In genomic region chr22:46007848-46008261, GRCh38 we compare ENCODE assay signal across 9 cellular contexts. TPM values are rescaled to one million over a fixed set of nuclear protein-coding genes. Genes with fewer than 3 reads are reported as not detected.
DNase-seq lines count a peak whose midpoint lies in the region; ATAC-seq, FAIRE-seq and TF ChIP-seq lines count a peak whose summit lies in the region.
"Had no signal": no experiment of that assay in that cellular context is flagged by ENCODE, and none has a peak within 500 bp of the region (broad histone marks: within the 10 kb centered on the region; RNA-seq: fewer than 3 reads in every experiment).

No MANE protein-coding gene starts in this region.

- intact Hi-C loops in psoas muscle (cut with DNase I) = loop anchor here (2.0 to 5.0 kb wide), 2 partner anchors 64 to 107 kb away; no protein-coding TSS in a partner anchor

- peak; percentile 64 for FAIRE-seq in RCC 7860 (lab: Jason Lieb, UNC)

- peaks cover 8% of the 10 kb centered on the region for H3K9me3 Mint-ChIP-seq in activated naive CD4-positive, alpha-beta T cell treated with anti-CD3 and anti-CD28 coated beads, Interleukin-2, amount 10 ng/mL, durations not matched to agents 7 days and 5 days

- POLR2A ChIA-PET in HEK293T (lab: Yijun Ruan, JAX) = interaction anchor here (2.6 to 3.6 kb wide), 2 partner anchors 28 to 109 kb away, joined by 18 to 38 read pairs; no protein-coding TSS in a partner anchor

- peaks cover 7% of the 10 kb centered on the region for H3K9me3 ChIP-seq in psoas muscle

- peak overlapping the region; percentile 84 for H3K27ac ChIP-seq in psoas muscle

- no peaks in the 10 kb centered on the region for H3K36me3 Mint-ChIP-seq in activated naive CD4-positive, alpha-beta T cell treated with anti-CD3 and anti-CD28 coated beads, Interleukin-2, amount 10 ng/mL, durations not matched to agents 7 days and 5 days

- CTCF ChIA-PET in HEK293T (lab: Yijun Ruan, JAX) = interaction anchor here (4.5 kb wide), 1 partner anchor 110 kb away, joined by 113 read pairs; no protein-coding TSS in a partner anchor
- CTCF ChIA-PET in activated naive CD4-positive, alpha-beta T cell treated with anti-CD3 and anti-CD28 coated beads, Interleukin-2, amount 10 ng/mL, durations not matched to agents 7 days and 5 days (lab: Charles Lee) = interaction anchor here (0.8 to 11.3 kb wide), 5 partner anchors 11 to 111 kb away, joined by 3 to 257 read pairs (median 50); no protein-coding TSS in a partner anchor

- no peak overlapping the region for H3K27ac Mint-ChIP-seq in activated naive CD4-positive, alpha-beta T cell treated with anti-CD3 and anti-CD28 coated beads, Interleukin-2, amount 10 ng/mL, durations not matched to agents 7 days and 5 days
- H3K27ac Mint-ChIP-seq: memory B cell had no signal

- peak overlapping the region; percentile 55 for H3K4me3 ChIP-seq in fibroblast of the aortic adventitia (ENCODE audit: low read depth, low read length)
- no peak overlapping the region for H3K4me3 ChIP-seq in psoas muscle

- DNase-seq in Daoy (ENCODE audit: low read depth) (peak; percentile 97), RCC 7860 (ENCODE audit: low spot score) (peak; percentile 90), fibroblast of the aortic adventitia (ENCODE audit: low read depth) (peak; percentile 97), psoas muscle (peak; percentile 84 to 92), HEK293T (ENCODE audit: extremely low spot score) (no peak), SIG-M5 (lab: John Stamatoyannopoulos, UW) (no peak), NCI-H524 (lab: John Stamatoyannopoulos, UW) (no peak)
- DNase-seq in activated naive CD4-positive, alpha-beta T cell treated with anti-CD3 and anti-CD28 coated beads, Interleukin-2, amount 10 ng/mL, durations not matched to agents 7 days and 5 days = no peak

- TF ChIP-seq CTCF in fibroblast of the aortic adventitia (IDR thresholded peaks at IDR 0.05; ENCODE audit: insufficient read depth, low read length) (no peak), psoas muscle (IDR thresholded peaks at IDR 0.05) (no peak)

- peaks cover 29% of the 10 kb centered on the region for H3K4me1 ChIP-seq in psoas muscle

- no peaks in the 10 kb centered on the region for H3K27me3 ChIP-seq in psoas muscle (ENCODE audit: insufficient read depth in 3 of 3, low read length in 2 of 3)

- WGBS in psoas muscle, 3 donors = 16 to 23% (median 18%) methylated on average over 24 to 25 of the region's 25 CpGs

- ATAC-seq in psoas muscle = peak; percentile 34 to 60 (median 52)

- no peaks in the 10 kb centered on the region for H3K36me3 ChIP-seq in psoas muscle (ENCODE audit: insufficient read depth in 1 of 2, low read depth in 1 of 2)

- H3K4me1 Mint-ChIP-seq in activated naive CD4-positive, alpha-beta T cell treated with anti-CD3 and anti-CD28 coated beads, Interleukin-2, amount 10 ng/mL, durations not matched to agents 7 days and 5 days = peaks cover 9% of the 10 kb centered on the region

- H3K4me3 Mint-ChIP-seq in activated naive CD4-positive, alpha-beta T cell treated with anti-CD3 and anti-CD28 coated beads, Interleukin-2, amount 10 ng/mL, durations not matched to agents 7 days and 5 days = no peak overlapping the region
- H3K4me3 Mint-ChIP-seq: memory B cell had no signal

- H3K27me3 Mint-ChIP-seq in activated naive CD4-positive, alpha-beta T cell treated with anti-CD3 and anti-CD28 coated beads, Interleukin-2, amount 10 ng/mL, durations not matched to agents 7 days and 5 days = peaks cover 9% of the 10 kb centered on the region

TF ChIP-seq in HEK293T, 16 proteins besides CTCF, POLR2A, EP300 and RAD21:
- no peak for TF ChIP-seq NFRKB (IDR thresholded peaks at IDR 0.05)
- TF ChIP-seq ARNT (IDR thresholded peaks at IDR 0.05) = no peak
- no peak for TF ChIP-seq ZNF384 (IDR thresholded peaks at IDR 0.05)
- no peak for TF ChIP-seq SP1 (IDR thresholded peaks at IDR 0.05)
- no peak for TF ChIP-seq FOXM1 (IDR thresholded peaks at IDR 0.05; ENCODE audit: borderline replicate concordance)
- TF ChIP-seq FOXA1 (IDR thresholded peaks at IDR 0.05) = no peak
- no peak for TF ChIP-seq L3MBTL2 (conservative IDR thresholded peaks at IDR 0.05)
- no peak for TF ChIP-seq BHLHE40 (IDR thresholded peaks at IDR 0.05; ENCODE audit: borderline replicate concordance)
- no peak for TF ChIP-seq ELF4 (IDR thresholded peaks at IDR 0.05)
TF ChIP-seq in HEK293T: peak in this region for 0.

RNA-seq across cellular contexts. Expression of gene WNT7B, which starts 30.9 kb away (rescaled TPM):
- total RNA-seq in Daoy (2014; rRNA removed; shearing (Covaris generic)) = 13.3 and 15.7 TPM in 2 replicates
- total RNA-seq in fibroblast of the aortic adventitia (ENCODE audit: low replicate concordance) = 0.18 TPM in 1 of 2 replicates, not detected in the other
- total RNA-seq in psoas muscle = not detected
- under 1 TPM in 1 of 3 donors, not detected in 2; 0.05 TPM for polyA plus RNA-seq in psoas muscle

Comparison
In these comparisons a context has a peak if more than half of its experiments do, and no peak if none do; other contexts are left out.
1. DNase-seq: peak in Daoy (single experiment), RCC 7860 (single experiment), fibroblast of the aortic adventitia (single experiment) and psoas muscle (2 of 2); none in HEK293T (single experiment), SIG-M5 (single experiment), NCI-H524 (0 of 2) and activated naive CD4-positive, alpha-beta T cell treated with anti-CD3 and anti-CD28 coated beads, Interleukin-2, amount 10 ng/mL, durations not matched to agents 7 days and 5 days (single experiment).
2. RNA of gene WNT7B, which starts 30.9 kb away (total RNA-seq): 13.3 to 15.7 TPM in Daoy; 0.18 TPM in fibroblast of the aortic adventitia and not detected in psoas muscle; every median in the first group is over 10 times any median in the second.